Comparison of ENCODE assay signal across 1 cellular context in genomic region chr11:14306481-14306880, GRCh38.
TF ChIP-seq lines count a peak whose summit lies in the region.

No MANE protein-coding gene starts in this region.

TF ChIP-seq in HepG2, 621 proteins besides CTCF, POLR2A, EP300 and RAD21 (continued from another document):
- TF ChIP-seq SAFB2 (CRISPR knock-in tag; IDR thresholded peaks at IDR 0.05; ENCODE audit: borderline replicate concordance, low read depth) = no peak
- no peak for TF ChIP-seq JUN (CRISPR knock-in tag; IDR thresholded peaks at IDR 0.05)
- no peak for TF ChIP-seq SIX4 (CRISPR knock-in tag; IDR thresholded peaks at IDR 0.05)
- TF ChIP-seq SSRP1 (CRISPR knock-in tag; IDR thresholded peaks at IDR 0.05) = no peak
- TF ChIP-seq DMAP1 (CRISPR knock-in tag; IDR thresholded peaks at IDR 0.05) = no peak
- TF ChIP-seq PRDM4 (CRISPR knock-in tag; IDR thresholded peaks at IDR 0.05; ENCODE audit: borderline replicate concordance) = no peak
TF ChIP-seq in HepG2: peak in this region for 0.
